In genomic region chr1:161390559-161390858, GRCh38 we compare ENCODE assay signal across 8 cellular contexts. TPM values are rescaled to one million over a fixed set of nuclear protein-coding genes. Genes with fewer than 3 reads are reported as not detected.
DNase-seq lines count a peak whose midpoint lies in the region; FAIRE-seq and TF ChIP-seq lines count a peak whose summit lies in the region.

No MANE protein-coding gene starts in this region.

- H3K27ac ChIP-seq in SK-N-MC = no peak overlapping the region
- peak overlapping the region; percentile 30 to 89 for H3K27ac ChIP-seq in small intestine (ENCODE audit: low read depth in 1 of 2, low read length in 1 of 2)

- peak overlapping the region; percentile 87 for H3K4me3 Mint-ChIP-seq in activated T-cell treated with anti-CD3 and anti-CD28 coated beads, Interleukin-2, amount 50 U/mL, for 24 hours

- no peaks in the 10 kb centered on the region for H3K27me3 ChIP-seq in small intestine (ENCODE audit: control insufficient read depth in 2 of 2, insufficient read depth in 2 of 2, low read length in 2 of 2)

- no peaks in the 10 kb centered on the region for H3K9me3 Mint-ChIP-seq in activated T-cell treated with anti-CD3 and anti-CD28 coated beads, Interleukin-2, amount 50 U/mL, for 24 hours

- DNase-seq in activated T-cell treated with anti-CD3 and anti-CD28 coated beads, Interleukin-2, amount 50 U/mL, for 24 hours = no peak
- no peak for DNase-seq in activated T-cell treated with anti-CD3 and anti-CD28 coated beads, Interleukin-2, amount 50 U/mL, for 1 hour
- DNase-seq in SK-N-MC (ENCODE audit: low read depth, low spot score) = no peak
- DNase-seq in foreskin fibroblast = peak; percentile 18 to 61
- no peak for DNase-seq in small intestine
- no peak for DNase-seq in inferior parietal cortex (ENCODE audit: extremely low spot score)
- DNase-seq in H54 (ENCODE audit: insufficient read length, low spot score) = no peak
- no peak for DNase-seq in HuH-7 (ENCODE audit: low spot score)

- H3K4me3 ChIP-seq in SK-N-MC (peak overlapping the region; percentile 96), foreskin fibroblast (ENCODE audit: low read depth in 1 of 2, low read length in 2 of 2) (peak overlapping the region; percentile 70 to 82), small intestine (ENCODE audit: low read depth in 1 of 2, low read length in 2 of 2) (peak overlapping the region; percentile 40 to 58)

- no peak for TF ChIP-seq POLR2A in H54 (IDR thresholded peaks at IDR 0.05; ENCODE audit: low read depth, low read length)

- peak overlapping the region; percentile 89 for H3K9ac ChIP-seq in SK-N-MC (ENCODE audit: insufficient read length)

- H3K36me3 Mint-ChIP-seq in activated T-cell treated with anti-CD3 and anti-CD28 coated beads, Interleukin-2, amount 50 U/mL, for 24 hours (ENCODE audit: low read depth) = peaks cover 3% of the 10 kb centered on the region

- peak overlapping the region; percentile 97 for H3K27ac Mint-ChIP-seq in activated T-cell treated with anti-CD3 and anti-CD28 coated beads, Interleukin-2, amount 50 U/mL, for 24 hours

- H3K36me3 ChIP-seq in SK-N-MC (ENCODE audit: insufficient read depth, low read length) (no peaks in the 10 kb centered on the region), small intestine (ENCODE audit: control insufficient read depth in 2 of 2, insufficient read depth in 2 of 2, low read length in 2 of 2) (no peaks in the 10 kb centered on the region)

- no peaks in the 10 kb centered on the region for H3K4me1 ChIP-seq in small intestine (ENCODE audit: control insufficient read depth in 2 of 2, insufficient read depth in 1 of 2, low read depth in 1 of 2, low read length in 1 of 2)

- no peak for TF ChIP-seq CTCF in foreskin fibroblast (IDR thresholded peaks at IDR 0.05; ENCODE audit: low read depth, low read length)

- peaks cover 53% of the 10 kb centered on the region for H3K4me1 Mint-ChIP-seq in activated T-cell treated with anti-CD3 and anti-CD28 coated beads, Interleukin-2, amount 50 U/mL, for 24 hours (ENCODE audit: low read depth)

- H3K9me3 ChIP-seq in SK-N-MC (ENCODE audit: low read depth, low read length) (no peaks in the 10 kb centered on the region), small intestine (ENCODE audit: control insufficient read depth, low read depth) (no peaks in the 10 kb centered on the region)

- H3K27me3 Mint-ChIP-seq in activated T-cell treated with anti-CD3 and anti-CD28 coated beads, Interleukin-2, amount 50 U/mL, for 24 hours = no peaks in the 10 kb centered on the region

- FAIRE-seq in small intestine (lab: Jason Lieb, UNC) = no peak
- no peak for FAIRE-seq in H54 (lab: Jason Lieb, UNC)

- WGBS in small intestine, 3 donors = 6 to 9% (median 7%) methylated on average over 13 of the region's 13 CpGs

RNA-seq across cellular contexts. Expression of gene CFAP126, which starts 22.8 kb away (rescaled TPM):
- not detected for polyA plus RNA-seq in small intestine

Comparison
In these comparisons a context has a peak if more than half of its experiments do, and no peak if none do; other contexts are left out.
1. DNase-seq: peak in foreskin fibroblast (2 of 2); none in activated T-cell treated with anti-CD3 and anti-CD28 coated beads, Interleukin-2, amount 50 U/mL, for 24 hours (single experiment), activated T-cell treated with anti-CD3 and anti-CD28 coated beads, Interleukin-2, amount 50 U/mL, for 1 hour (single experiment), SK-N-MC (single experiment), small intestine (single experiment), inferior parietal cortex (single experiment), H54 (single experiment) and HuH-7 (single experiment).
2. Peak in every context shown above with its lines, with median percentiles within 50 percentile points of each other: H3K4me3 ChIP-seq.